Comparison of ENCODE assay signal across 27 cellular contexts in genomic region chr9:109414125-109414785, GRCh38.
DNase-seq lines count a peak whose midpoint lies in the region; ATAC-seq and TF ChIP-seq lines count a peak whose summit lies in the region.
"Had no signal": no experiment of that assay in that cellular context is flagged by ENCODE, and none has a peak within 500 bp of the region (broad histone marks: within the 10 kb centered on the region; RNA-seq: fewer than 3 reads in every experiment).

No MANE protein-coding gene starts in this region.

- H3K4me1 ChIP-seq in neural progenitor cell (peaks cover 35% of the 10 kb centered on the region), sigmoid colon (peaks cover 0 to 16% (median 10%) of the 10 kb centered on the region in 4 donors)
- H3K4me1 ChIP-seq: colonic mucosa, esophagus squamous epithelium, prostate gland had no signal

- H3K27ac ChIP-seq in neural progenitor cell, result no peak overlapping the region
- no peak overlapping the region for H3K27ac ChIP-seq in sigmoid colon
- H3K27ac ChIP-seq: colonic mucosa, esophagus squamous epithelium, neutrophil, prostate gland, skin epidermis had no signal

- no peak overlapping the region for H2AFZ ChIP-seq in neural progenitor cell (replicated peaks)

- H3K9me3 ChIP-seq in neural progenitor cell (ENCODE audit: low read depth), result no peaks in the 10 kb centered on the region
- H3K9me3 ChIP-seq in sigmoid colon, result no peaks in the 10 kb centered on the region
- H3K9me3 ChIP-seq: colonic mucosa, esophagus squamous epithelium, neutrophil, prostate gland had no signal

- H3K4me1 Mint-ChIP-seq in IgD-negative memory B cell (peaks cover 25 to 54% (median 31%) of the 10 kb centered on the region in 3 donors), neural progenitor cell (peaks cover 27% of the 10 kb centered on the region)
- peaks cover 91% of the 10 kb centered on the region for H3K4me1 Mint-ChIP-seq in activated T-helper 1 cell treated with anti-CD3 and anti-CD28 coated beads, Interleukin-12 subunit alpha, Interleukin-12 subunit beta, Interleukin-2, Interleukin-4 antibody, amounts not matched to agents 30 ng/mL and 10 ng/mL and 1 ng/mL, durations not matched to agents 14 hours and 24 hours and 36 hours (ENCODE audit: low read depth)
- H3K4me1 Mint-ChIP-seq: CD14-positive monocyte had no signal

- H3K36me3 ChIP-seq in neural progenitor cell (no peaks in the 10 kb centered on the region), sigmoid colon (no peaks in the 10 kb centered on the region)
- H3K36me3 ChIP-seq: colonic mucosa, neutrophil, prostate gland had no signal

- no peak for TF ChIP-seq EP300 in sigmoid colon (IDR thresholded peaks at IDR 0.05)

- no peaks in the 10 kb centered on the region for H3K27me3 ChIP-seq in neural progenitor cell
- H3K27me3 ChIP-seq in sigmoid colon, result no peaks in the 10 kb centered on the region
- H3K27me3 ChIP-seq: colonic mucosa, esophagus squamous epithelium had no signal

- H3K9ac ChIP-seq in neural progenitor cell, result no peak overlapping the region

- TF ChIP-seq CTCF in neural progenitor cell (IDR thresholded peaks at IDR 0.05), result no peak
- TF ChIP-seq CTCF in sigmoid colon (IDR thresholded peaks at IDR 0.05), result no peak

- H3K27me3 Mint-ChIP-seq in IgD-negative memory B cell (peaks cover 7% of the 10 kb centered on the region), neural progenitor cell (ENCODE audit: insufficient read depth, low read depth) (peaks cover 5% of the 10 kb centered on the region)
- H3K27me3 Mint-ChIP-seq in activated T-helper 1 cell treated with anti-CD3 and anti-CD28 coated beads, Interleukin-12 subunit alpha, Interleukin-12 subunit beta, Interleukin-2, Interleukin-4 antibody, amounts not matched to agents 30 ng/mL and 10 ng/mL and 1 ng/mL, durations not matched to agents 14 hours and 24 hours and 36 hours (ENCODE audit: insufficient read depth), result no peaks in the 10 kb centered on the region
- H3K27me3 Mint-ChIP-seq: type B pancreatic cell had no signal

- H3F3A ChIP-seq in neural progenitor cell (ENCODE audit: low read depth), result peaks cover 18% of the 10 kb centered on the region

- ATAC-seq in HG03159 (IDR thresholded peaks at IDR 0.05; ENCODE audit: unreplicated experiment), result no peak
- ATAC-seq: effector memory CD8-positive, alpha-beta T cell; SK-N-SH treated with all-trans-retinoic acid at 6 μM for 48 hours had no signal

- peak; percentile 36 for DNase-seq in ELF-1 (ENCODE audit: low read depth, low spot score)
- no peak for DNase-seq in activated T-helper 1 cell treated with anti-CD3 and anti-CD28 coated beads, Interleukin-12 subunit alpha, Interleukin-12 subunit beta, Interleukin-2, Interleukin-4 antibody, amounts not matched to agents 30 ng/mL and 10 ng/mL and 1 ng/mL, durations not matched to agents 14 hours and 24 hours and 36 hours (ENCODE audit: low spot score)
- DNase-seq in neural progenitor cell (ENCODE audit: low spot score), result peak; percentile 22
- no peak for DNase-seq in cardiac septum (ENCODE audit: low spot score)
- no peak for DNase-seq in Ammon's horn (ENCODE audit: low spot score)
- no peak for DNase-seq in sigmoid colon
- DNase-seq: ACHN; activated CD4-positive, alpha-beta T cell treated with anti-CD3 and anti-CD28 coated beads for 48 hours; activated naive CD4-positive, alpha-beta T cell treated with Interleukin-2 at 50 U/mL for 16 hours; activated T-cell treated with anti-CD3 and anti-CD28 coated beads, Interleukin-2, amount 50 U/mL, for 48 hours; colonic mucosa; effector memory CD8-positive, alpha-beta T cell; esophagus squamous epithelium; hippocampal formation; NCI-H1092 treated with DMSO at 0.1 percent for 48 hours; NCI-H1930; NCI-H2227 treated with DMSO at 0.1 percent for 48 hours; NCI-H69 had no signal

- no peaks in the 10 kb centered on the region for H4K20me1 ChIP-seq in neural progenitor cell (ENCODE audit: low read depth)

- no peaks in the 10 kb centered on the region for H3K79me2 ChIP-seq in neural progenitor cell (ENCODE audit: low read depth)

- H3K4me3 Mint-ChIP-seq in IgD-negative memory B cell, result peak overlapping the region in 1 of 4 donors; percentile 53
- no peak overlapping the region for H3K4me3 Mint-ChIP-seq in activated T-helper 1 cell treated with anti-CD3 and anti-CD28 coated beads, Interleukin-12 subunit alpha, Interleukin-12 subunit beta, Interleukin-2, Interleukin-4 antibody, amounts not matched to agents 30 ng/mL and 10 ng/mL and 1 ng/mL, durations not matched to agents 14 hours and 24 hours and 36 hours
- H3K4me3 Mint-ChIP-seq in neural progenitor cell, result no peak overlapping the region
- H3K4me3 Mint-ChIP-seq: CD14-positive monocyte; effector memory CD8-positive, alpha-beta T cell; type B pancreatic cell had no signal

- H3K36me3 Mint-ChIP-seq in IgD-negative memory B cell (no peaks in the 10 kb centered on the region), neural progenitor cell (no peaks in the 10 kb centered on the region)
- H3K36me3 Mint-ChIP-seq in activated T-helper 1 cell treated with anti-CD3 and anti-CD28 coated beads, Interleukin-12 subunit alpha, Interleukin-12 subunit beta, Interleukin-2, Interleukin-4 antibody, amounts not matched to agents 30 ng/mL and 10 ng/mL and 1 ng/mL, durations not matched to agents 14 hours and 24 hours and 36 hours (ENCODE audit: low read depth), result peaks cover 8% of the 10 kb centered on the region
- H3K36me3 Mint-ChIP-seq: CD14-positive monocyte, type B pancreatic cell had no signal

- H3K27ac Mint-ChIP-seq in IgD-negative memory B cell (peak overlapping the region in 2 of 3 donors; percentile 85 to 94), neural progenitor cell (no peak overlapping the region)
- peak overlapping the region; percentile 21 for H3K27ac Mint-ChIP-seq in activated T-helper 1 cell treated with anti-CD3 and anti-CD28 coated beads, Interleukin-12 subunit alpha, Interleukin-12 subunit beta, Interleukin-2, Interleukin-4 antibody, amounts not matched to agents 30 ng/mL and 10 ng/mL and 1 ng/mL, durations not matched to agents 14 hours and 24 hours and 36 hours
- H3K27ac Mint-ChIP-seq: CD14-positive monocyte; effector memory CD8-positive, alpha-beta T cell; type B pancreatic cell had no signal

- H3K4me3 ChIP-seq in neural progenitor cell (no peak overlapping the region), sigmoid colon (no peak overlapping the region)
- H3K4me3 ChIP-seq: colonic mucosa, esophagus squamous epithelium, lung, prostate gland, skin epidermis had no signal

- no peaks in the 10 kb centered on the region for H3K9me3 Mint-ChIP-seq in IgD-negative memory B cell
- H3K9me3 Mint-ChIP-seq in activated T-helper 1 cell treated with anti-CD3 and anti-CD28 coated beads, Interleukin-12 subunit alpha, Interleukin-12 subunit beta, Interleukin-2, Interleukin-4 antibody, amounts not matched to agents 30 ng/mL and 10 ng/mL and 1 ng/mL, durations not matched to agents 14 hours and 24 hours and 36 hours, result no peaks in the 10 kb centered on the region
- no peaks in the 10 kb centered on the region for H3K9me3 Mint-ChIP-seq in neural progenitor cell
- H3K9me3 Mint-ChIP-seq: type B pancreatic cell had no signal

- TF ChIP-seq POLR2A in sigmoid colon (IDR thresholded peaks at IDR 0.05), result no peak

- intact Hi-C loops in activated T-helper 1 cell treated with anti-CD3 and anti-CD28 coated beads, Interleukin-12 subunit alpha, Interleukin-12 subunit beta, Interleukin-2, Interleukin-4 antibody, amounts not matched to agents 30 ng/mL and 10 ng/mL and 1 ng/mL, durations not matched to agents 14 hours and 24 hours and 36 hours (cut with micrococcal nuclease), result loop anchor here (2.0 to 5.0 kb wide), 4 partner anchors 117 to 527 kb away; partner anchors contain the start of genes ABITRAM and ELP1
- intact Hi-C loops in cardiac septum (cut with DNase I) (no loop called here), sigmoid colon (cut with DNase I) (loop anchor here (10.0 kb wide), 1 partner anchor 479 kb away; the partner anchor contains the start of genes ABITRAM and ELP1)

- 65 to 72% methylated on average over 7 of the region's 7 CpGs for WGBS in sigmoid colon, 2 donors

- H3K4me2 ChIP-seq in neural progenitor cell, result no peak overlapping the region

Comparison
In these comparisons a context has a peak if more than half of its experiments do, and no peak if none do; other contexts are left out.
1. DNase-seq: peak in ELF-1 (single experiment) and neural progenitor cell (single experiment); none in activated T-helper 1 cell treated with anti-CD3 and anti-CD28 coated beads, Interleukin-12 subunit alpha, Interleukin-12 subunit beta, Interleukin-2, Interleukin-4 antibody, amounts not matched to agents 30 ng/mL and 10 ng/mL and 1 ng/mL, durations not matched to agents 14 hours and 24 hours and 36 hours (single experiment), cardiac septum (single experiment), Ammon's horn (single experiment) and sigmoid colon (single experiment).